ENCODE assay signal across 22 cellular contexts in the genomic region with DNA sequence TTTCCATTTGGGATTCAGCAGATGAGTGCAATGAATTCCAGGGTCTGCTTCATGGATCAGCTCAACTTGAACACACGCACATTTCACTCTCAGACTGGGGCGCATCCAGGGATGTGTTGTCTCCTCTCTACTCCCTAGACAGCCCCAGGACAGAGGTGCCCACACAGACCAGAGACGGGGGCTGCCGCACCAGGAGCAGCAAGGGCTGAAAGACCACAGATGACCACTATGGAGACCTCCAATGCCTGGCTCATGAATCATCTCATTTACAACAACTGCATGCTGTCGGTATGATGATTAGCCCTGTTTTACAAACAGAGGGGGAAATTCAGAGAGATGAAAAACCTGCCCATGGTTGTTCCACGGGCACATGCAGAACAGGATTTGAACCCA.
A peak's percentile ranks its signal among the peaks of the same experiment; 100 is the strongest.
DNase-seq lines count a peak whose midpoint lies in the region; ATAC-seq and TF ChIP-seq lines count a peak whose summit lies in the region.
"Had no signal": no experiment of that assay in that cellular context is flagged by ENCODE, and none has a peak within 500 bp of the region (broad histone marks: within the 10 kb centered on the region; RNA-seq: fewer than 3 reads in every experiment).

No MANE protein-coding gene starts in this region.

- H3K9me3 ChIP-seq in ovary: no peaks in the 10 kb centered on the region
- H3K9me3 ChIP-seq: SJCRH30 had no signal

- H3K27ac ChIP-seq in ovary: no peak overlapping the region
- H3K27ac ChIP-seq: Peyer's patch, SJCRH30 had no signal

- no peak for TF ChIP-seq POLR2A in ovary (IDR thresholded peaks at IDR 0.05)

- no peak for TF ChIP-seq CTCF in choroid plexus epithelial cell (conservative IDR thresholded peaks at IDR 0.05; ENCODE audit: low read depth, low read length)
- no peak for TF ChIP-seq CTCF in ovary (IDR thresholded peaks at IDR 0.05)

- H3K4me3 ChIP-seq in choroid plexus epithelial cell (ENCODE audit: low read depth, low read length): no peak overlapping the region
- H3K4me3 ChIP-seq in ovary: no peak overlapping the region
- H3K4me3 ChIP-seq: K562, Peyer's patch, SJCRH30 had no signal

- 65 to 83% (median 71%) methylated on average over 6 of the region's 6 CpGs for WGBS in ovary, 3 donors

- no peak for ATAC-seq in HG03432 (IDR thresholded peaks at IDR 0.05; ENCODE audit: unreplicated experiment)
- no peak for ATAC-seq in left cardiac atrium
- ATAC-seq in GM18519 (IDR thresholded peaks at IDR 0.05; ENCODE audit: low FRiP score, unreplicated experiment): no peak
- ATAC-seq: CD8-positive, alpha-beta T cell; K562 had no signal

- no peaks in the 10 kb centered on the region for H3K36me3 ChIP-seq in ovary
- H3K36me3 ChIP-seq: Peyer's patch, SJCRH30 had no signal

- no peaks in the 10 kb centered on the region for H3K27me3 ChIP-seq in ovary
- H3K27me3 ChIP-seq: Peyer's patch, SJCRH30 had no signal

- no peak for TF ChIP-seq EP300 in ovary (IDR thresholded peaks at IDR 0.05)

- no peaks in the 10 kb centered on the region for H3K4me1 ChIP-seq in ovary (ENCODE audit: insufficient read depth)
- H3K4me1 ChIP-seq: Peyer's patch, SJCRH30 had no signal

- intact Hi-C loops in left cardiac atrium (cut with DNase I): no loop called here
- intact Hi-C loops in ovary (cut with DNase I): no loop called here

- peak; percentile 29 for DNase-seq in EH (ENCODE audit: low read depth)
- DNase-seq in RPMI7951 (ENCODE audit: low read depth): peak; percentile 54
- peak; percentile 48 for DNase-seq in choroid plexus epithelial cell (ENCODE audit: low read depth)
- peak; percentile 50 for DNase-seq in myocyte (ENCODE audit: low read depth)
- no peak for DNase-seq in left cardiac atrium
- DNase-seq in ovary: no peak
- DNase-seq: 8988T; AML-193; C1 segment of cervical spinal cord; CD8-positive, alpha-beta T cell; DND-41; GDM1; NCI-H1092 treated with DMSO at 0.1 percent for 48 hours; NCI-H146; NCI-H2029 treated with DMSO at 0.1 percent for 48 hours; NCI-H2171; NCI-H524 treated with DMSO at 0.1 percent for 48 hours; Peyer's patch; SJCRH30 had no signal

Comparison
In these comparisons a context has a peak if more than half of its experiments do, and no peak if none do; other contexts are left out.
1. DNase-seq: peak in EH (single experiment), RPMI7951 (single experiment), choroid plexus epithelial cell (single experiment) and myocyte (single experiment); none in left cardiac atrium (single experiment) and ovary (0 of 5).